22 cellular contexts compared by ENCODE assay signal in the genomic region with DNA sequence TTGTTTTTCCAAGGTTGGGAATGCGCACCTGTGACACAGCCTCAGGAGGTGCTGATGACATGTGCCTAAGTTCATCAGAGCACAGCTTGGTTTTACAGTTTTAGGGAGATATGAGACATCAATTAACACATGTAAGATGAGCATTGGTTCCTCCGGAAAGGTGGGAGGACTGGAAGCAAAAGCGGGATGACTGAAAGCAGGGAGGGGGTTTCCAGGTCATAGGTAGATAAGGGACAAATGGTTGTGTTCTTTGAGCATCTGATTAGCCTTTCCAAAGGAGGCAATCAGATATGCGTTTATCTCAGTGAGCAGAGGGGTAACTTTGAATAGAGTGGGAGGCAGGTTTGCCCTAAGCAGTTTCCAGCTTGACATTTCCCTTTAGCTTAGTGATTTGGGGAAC. TPM values are rescaled to one million over a fixed set of nuclear protein-coding genes. Genes with fewer than 3 reads are reported as not detected.
"Had no signal": no experiment of that assay in that cellular context is flagged by ENCODE, and none has a peak within 500 bp of the region (broad histone marks: within the 10 kb centered on the region; RNA-seq: fewer than 3 reads in every experiment).

No MANE protein-coding gene starts in this region.

- H3K27me3 Mint-ChIP-seq: activated B cell treated with CpG ODN at 0.5 μM for 24 hours; activated CD4-positive, alpha-beta T cell treated with anti-CD3 and anti-CD28 coated beads, Interleukin-2, amount 10 ng/mL, durations not matched to agents 24 days and 14 days; activated naive CD8-positive, alpha-beta T cell treated with anti-CD3 and anti-CD28 coated beads for 36 hours; naive thymus-derived CD8-positive, alpha-beta T cell; stimulated activated naive B cell treated with anti-CD40 and anti-IgM and Interleukin-4, amounts not matched to agents 10 μg/mL and 1 μg/mL and 100 μg/mL, for 72 hours had no signal

- H3K4me1 Mint-ChIP-seq: activated B cell treated with CpG ODN at 0.5 μM for 24 hours; activated CD4-positive, alpha-beta T cell treated with anti-CD3 and anti-CD28 coated beads, Interleukin-2, amount 10 ng/mL, durations not matched to agents 24 days and 14 days had no signal

- H3K27ac Mint-ChIP-seq: activated CD4-positive, alpha-beta T cell treated with anti-CD3 and anti-CD28 coated beads, Interleukin-2, amount 10 ng/mL, durations not matched to agents 24 days and 14 days; activated naive CD8-positive, alpha-beta T cell treated with anti-CD3 and anti-CD28 coated beads for 36 hours; stimulated activated naive B cell treated with anti-CD40 and anti-IgM and Interleukin-4, amounts not matched to agents 10 μg/mL and 1 μg/mL and 100 μg/mL, for 72 hours; T-helper 2 cell treated with Interferon-gamma antibody and Interleukin-4, amounts not matched to agents 5 μg/mL and 100 μg/mL, for 36 hours had no signal

- H3K9me3 Mint-ChIP-seq: activated B cell treated with CpG ODN at 0.5 μM for 24 hours; activated naive CD8-positive, alpha-beta T cell treated with anti-CD3 and anti-CD28 coated beads for 36 hours; activated T-cell treated with anti-CD3 and anti-CD28 coated beads, Interleukin-2, amount 50 U/mL, for 4 hours had no signal

- DNase-seq: activated B cell treated with CpG ODN at 0.5 μM for 24 hours; activated CD4-positive, alpha-beta T cell treated with anti-CD3 and anti-CD28 coated beads, Interleukin-2, amount 10 ng/mL, durations not matched to agents 24 days and 14 days; activated CD8-positive, alpha-beta memory T cell treated with anti-CD3 and anti-CD28 coated beads, Interleukin-2, amount 50 U/mL, for 4 hours; activated gamma-delta T cell treated with Interleukin-2 at 50 U/mL for 16 hours; activated naive CD8-positive, alpha-beta T cell treated with anti-CD3 and anti-CD28 coated beads for 36 hours; activated T-cell treated with anti-CD3 and anti-CD28 coated beads, Interleukin-2, amount 50 U/mL, for 4 hours; amygdala; body of pancreas; heart left ventricle; kidney glomerular epithelial cell; left ventricle myocardium superior; mesenchymal stem cell; naive thymus-derived CD8-positive, alpha-beta T cell; retina; spleen; stimulated activated naive B cell treated with anti-CD40 and anti-IgM and Interleukin-4, amounts not matched to agents 10 μg/mL and 1 μg/mL and 100 μg/mL, for 72 hours; transverse colon; uterus had no signal

- H3K27me3 ChIP-seq: body of pancreas, gastroesophageal sphincter, heart left ventricle, spleen, transverse colon, uterus had no signal

- H3K27ac ChIP-seq: body of pancreas, gastroesophageal sphincter, heart left ventricle, SK-N-MC, spleen, transverse colon, uterus had no signal

- H3K4me3 ChIP-seq: body of pancreas, gastroesophageal sphincter, heart left ventricle, SK-N-MC, spleen, transverse colon, uterus had no signal

- H3K4me3 Mint-ChIP-seq: activated B cell treated with CpG ODN at 0.5 μM for 24 hours; activated CD4-positive, alpha-beta T cell treated with anti-CD3 and anti-CD28 coated beads, Interleukin-2, amount 10 ng/mL, durations not matched to agents 24 days and 14 days; activated naive CD8-positive, alpha-beta T cell treated with anti-CD3 and anti-CD28 coated beads for 36 hours; activated T-cell treated with anti-CD3 and anti-CD28 coated beads, Interleukin-2, amount 50 U/mL, for 4 hours; naive thymus-derived CD8-positive, alpha-beta T cell; stimulated activated naive B cell treated with anti-CD40 and anti-IgM and Interleukin-4, amounts not matched to agents 10 μg/mL and 1 μg/mL and 100 μg/mL, for 72 hours; T-helper 2 cell treated with Interferon-gamma antibody and Interleukin-4, amounts not matched to agents 5 μg/mL and 100 μg/mL, for 36 hours had no signal

- H3K4me1 ChIP-seq: body of pancreas, gastroesophageal sphincter, heart left ventricle, spleen, transverse colon, uterus had no signal

- H3K36me3 ChIP-seq: uterus had no signal

- H3K9me3 ChIP-seq: body of pancreas, gastroesophageal sphincter, heart left ventricle, transverse colon, uterus had no signal

RNA-seq across cellular contexts. Expression of gene SH2D6, which starts 34.7 kb away (rescaled TPM):
- total RNA-seq: cardiac septum, gastroesophageal sphincter, heart left ventricle, left ventricle myocardium superior, uterus had no signal
- polyA plus RNA-seq: heart left ventricle; naive thymus-derived CD8-positive, alpha-beta T cell had no signal
